In the genomic region with DNA sequence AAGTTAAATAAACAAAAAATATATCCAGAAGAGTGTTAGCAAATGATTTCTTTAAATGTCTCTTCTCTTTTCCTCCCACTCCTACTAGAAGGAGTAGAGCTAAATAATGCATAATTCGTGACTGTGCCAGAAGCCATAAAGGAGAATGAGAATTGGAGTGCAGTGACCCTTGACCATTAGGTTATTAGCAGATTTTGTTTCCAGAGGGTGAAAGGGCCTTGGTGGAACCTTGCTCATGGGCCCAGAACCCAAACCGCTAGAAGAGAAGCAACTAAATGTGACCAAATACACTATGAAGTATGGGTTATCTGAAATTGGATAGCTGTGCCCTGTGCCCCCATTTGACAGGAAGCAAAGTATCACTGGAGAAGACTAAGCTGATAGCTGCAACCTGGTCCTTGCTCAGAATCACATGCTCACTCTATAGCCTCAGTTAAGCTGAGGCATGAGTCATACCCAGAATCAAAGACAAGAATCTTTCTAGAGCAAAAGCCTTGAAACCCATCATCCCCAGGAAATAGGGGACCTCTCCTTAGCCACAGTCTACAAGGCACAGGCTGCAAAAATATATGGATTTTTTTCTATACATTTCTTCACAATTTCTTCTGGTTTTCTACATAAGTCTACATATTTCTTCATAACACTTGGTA, we compare ENCODE assay signal across 10 cellular contexts. TPM values are rescaled to one million over a fixed set of nuclear protein-coding genes. Genes with fewer than 3 reads are reported as not detected.
DNase-seq lines count a peak whose midpoint lies in the region; ATAC-seq and TF ChIP-seq lines count a peak whose summit lies in the region.
"Had no signal": no experiment of that assay in that cellular context is flagged by ENCODE, and none has a peak within 500 bp of the region (broad histone marks: within the 10 kb centered on the region; RNA-seq: fewer than 3 reads in every experiment).

No MANE protein-coding gene starts in this region.

- H3K27ac Mint-ChIP-seq in activated naive CD4-positive, alpha-beta T cell treated with anti-CD3 and anti-CD28 coated beads, Interleukin-2, amount 10 ng/mL, durations not matched to agents 7 days and 5 days, result peak overlapping the region; percentile 77
- peak overlapping the region; percentile 49 for H3K27ac Mint-ChIP-seq in T-helper 1 cell treated with Interleukin-12 subunit alpha and Interleukin-12 subunit beta and Interleukin-4 antibody, amounts not matched to agents 30 μg/mL and 1 μg/mL, for 36 hours
- no peak overlapping the region for H3K27ac Mint-ChIP-seq in stimulated activated naive CD8-positive, alpha-beta T cell treated with anti-CD3 and anti-CD28 coated beads, Interleukin-15, amount 100 ng/mL, for 72 hours

- no peak for TF ChIP-seq EP300 in suprapubic skin (IDR thresholded peaks at IDR 0.05)

- H3K36me3 Mint-ChIP-seq in activated naive CD4-positive, alpha-beta T cell treated with anti-CD3 and anti-CD28 coated beads, Interleukin-2, amount 10 ng/mL, durations not matched to agents 7 days and 5 days, result peaks cover 12% of the 10 kb centered on the region
- H3K36me3 Mint-ChIP-seq in T-helper 1 cell treated with Interleukin-12 subunit alpha and Interleukin-12 subunit beta and Interleukin-4 antibody, amounts not matched to agents 30 μg/mL and 1 μg/mL, for 36 hours (ENCODE audit: low read depth), result peaks cover 1% of the 10 kb centered on the region

- H3K9me3 Mint-ChIP-seq in activated naive CD4-positive, alpha-beta T cell treated with anti-CD3 and anti-CD28 coated beads, Interleukin-2, amount 10 ng/mL, durations not matched to agents 7 days and 5 days, result peaks cover 5% of the 10 kb centered on the region
- no peaks in the 10 kb centered on the region for H3K9me3 Mint-ChIP-seq in T-helper 1 cell treated with Interleukin-12 subunit alpha and Interleukin-12 subunit beta and Interleukin-4 antibody, amounts not matched to agents 30 μg/mL and 1 μg/mL, for 36 hours
- no peaks in the 10 kb centered on the region for H3K9me3 Mint-ChIP-seq in stimulated activated naive CD8-positive, alpha-beta T cell treated with anti-CD3 and anti-CD28 coated beads, Interleukin-15, amount 100 ng/mL, for 72 hours

- ATAC-seq in HG02759 (IDR thresholded peaks at IDR 0.05; ENCODE audit: unreplicated experiment), result peak; percentile 65
- ATAC-seq in stimulated activated naive CD8-positive, alpha-beta T cell treated with anti-CD3 and anti-CD28 coated beads, Interleukin-15, amount 100 ng/mL, for 72 hours, result peak; percentile 77

- no peaks in the 10 kb centered on the region for H3K27me3 ChIP-seq in suprapubic skin

- CTCF ChIA-PET in activated naive CD4-positive, alpha-beta T cell treated with anti-CD3 and anti-CD28 coated beads, Interleukin-2, amount 10 ng/mL, durations not matched to agents 7 days and 5 days (lab: Charles Lee), result interaction anchor here (0.8 to 2.3 kb wide), 5 partner anchors 20 to 250 kb away, joined by 3 to 7 read pairs (median 3); no protein-coding TSS in a partner anchor

- WGBS in suprapubic skin, result 70% methylated on average over 2 of the region's 2 CpGs

- no peak overlapping the region for H3K27ac ChIP-seq in suprapubic skin

- TF ChIP-seq CTCF in suprapubic skin (IDR thresholded peaks at IDR 0.05), result no peak

- no peak overlapping the region for H3K4me3 ChIP-seq in suprapubic skin

- peaks cover 77% of the 10 kb centered on the region for H3K4me1 Mint-ChIP-seq in activated naive CD4-positive, alpha-beta T cell treated with anti-CD3 and anti-CD28 coated beads, Interleukin-2, amount 10 ng/mL, durations not matched to agents 7 days and 5 days
- peaks cover 64% of the 10 kb centered on the region for H3K4me1 Mint-ChIP-seq in T-helper 1 cell treated with Interleukin-12 subunit alpha and Interleukin-12 subunit beta and Interleukin-4 antibody, amounts not matched to agents 30 μg/mL and 1 μg/mL, for 36 hours (ENCODE audit: low read depth)
- H3K4me1 Mint-ChIP-seq in stimulated activated naive CD8-positive, alpha-beta T cell treated with anti-CD3 and anti-CD28 coated beads, Interleukin-15, amount 100 ng/mL, for 72 hours, result peaks cover 94% of the 10 kb centered on the region

- H3K4me1 ChIP-seq in suprapubic skin, result no peaks in the 10 kb centered on the region
- H3K4me1 ChIP-seq: BE2C had no signal

- no peak for TF ChIP-seq POLR2A in suprapubic skin (IDR thresholded peaks at IDR 0.05)

- no peak overlapping the region for H3K4me3 Mint-ChIP-seq in activated naive CD4-positive, alpha-beta T cell treated with anti-CD3 and anti-CD28 coated beads, Interleukin-2, amount 10 ng/mL, durations not matched to agents 7 days and 5 days
- peak overlapping the region; percentile 19 for H3K4me3 Mint-ChIP-seq in T-helper 1 cell treated with Interleukin-12 subunit alpha and Interleukin-12 subunit beta and Interleukin-4 antibody, amounts not matched to agents 30 μg/mL and 1 μg/mL, for 36 hours
- peak overlapping the region in 1 of 2 donors; percentile 9 for H3K4me3 Mint-ChIP-seq in stimulated activated naive CD8-positive, alpha-beta T cell treated with anti-CD3 and anti-CD28 coated beads, Interleukin-15, amount 100 ng/mL, for 72 hours

- H3K9me3 ChIP-seq in suprapubic skin, result no peaks in the 10 kb centered on the region
- H3K9me3 ChIP-seq: BE2C had no signal

- DNase-seq in activated naive CD4-positive, alpha-beta T cell treated with anti-CD3 and anti-CD28 coated beads, Interleukin-2, amount 10 ng/mL, durations not matched to agents 7 days and 5 days, result peak; percentile 58
- DNase-seq in activated naive CD4-positive, alpha-beta T cell (lab: John Stamatoyannopoulos, UW), result no peak
- peak in 1 of 2 donors; percentile 49 for DNase-seq in stimulated activated naive CD8-positive, alpha-beta T cell treated with anti-CD3 and anti-CD28 coated beads, Interleukin-15, amount 100 ng/mL, for 72 hours
- DNase-seq in NCI-H82 (lab: John Stamatoyannopoulos, UW) (no peak), suprapubic skin (ENCODE audit: low spot score in 2 of 2) (no peak), NCI-H446 (lab: John Stamatoyannopoulos, UW) (no peak)
- DNase-seq: BE2C, nucleus accumbens had no signal

- H3K27me3 Mint-ChIP-seq in activated naive CD4-positive, alpha-beta T cell treated with anti-CD3 and anti-CD28 coated beads, Interleukin-2, amount 10 ng/mL, durations not matched to agents 7 days and 5 days, result no peaks in the 10 kb centered on the region
- no peaks in the 10 kb centered on the region for H3K27me3 Mint-ChIP-seq in T-helper 1 cell treated with Interleukin-12 subunit alpha and Interleukin-12 subunit beta and Interleukin-4 antibody, amounts not matched to agents 30 μg/mL and 1 μg/mL, for 36 hours (ENCODE audit: low read depth)
- H3K27me3 Mint-ChIP-seq in stimulated activated naive CD8-positive, alpha-beta T cell treated with anti-CD3 and anti-CD28 coated beads, Interleukin-15, amount 100 ng/mL, for 72 hours, result no peaks in the 10 kb centered on the region

- no peaks in the 10 kb centered on the region for H3K36me3 ChIP-seq in suprapubic skin
- H3K36me3 ChIP-seq: BE2C had no signal

RNA-seq across cellular contexts. Expression of a gene that starts 36.3 kb away (rescaled TPM):
- total RNA-seq in suprapubic skin, result not detected

RNA-seq across cellular contexts. Expression of a gene that starts 45.5 kb away (rescaled TPM):
- 1 to 10 TPM in 3 of 4 donors, under 1 TPM in 1; 0.73 to 7.1 (median 4.2) TPM for total RNA-seq in suprapubic skin

Comparison
In these comparisons a context has a peak if more than half of its experiments do, and no peak if none do; other contexts are left out.
1. H3K27ac Mint-ChIP-seq: peak in activated naive CD4-positive, alpha-beta T cell treated with anti-CD3 and anti-CD28 coated beads, Interleukin-2, amount 10 ng/mL, durations not matched to agents 7 days and 5 days (single experiment) and T-helper 1 cell treated with Interleukin-12 subunit alpha and Interleukin-12 subunit beta and Interleukin-4 antibody, amounts not matched to agents 30 μg/mL and 1 μg/mL, for 36 hours (single experiment); none in stimulated activated naive CD8-positive, alpha-beta T cell treated with anti-CD3 and anti-CD28 coated beads, Interleukin-15, amount 100 ng/mL, for 72 hours (0 of 2).